Comparison of ENCODE assay signal across 25 cellular contexts in the genomic region with DNA sequence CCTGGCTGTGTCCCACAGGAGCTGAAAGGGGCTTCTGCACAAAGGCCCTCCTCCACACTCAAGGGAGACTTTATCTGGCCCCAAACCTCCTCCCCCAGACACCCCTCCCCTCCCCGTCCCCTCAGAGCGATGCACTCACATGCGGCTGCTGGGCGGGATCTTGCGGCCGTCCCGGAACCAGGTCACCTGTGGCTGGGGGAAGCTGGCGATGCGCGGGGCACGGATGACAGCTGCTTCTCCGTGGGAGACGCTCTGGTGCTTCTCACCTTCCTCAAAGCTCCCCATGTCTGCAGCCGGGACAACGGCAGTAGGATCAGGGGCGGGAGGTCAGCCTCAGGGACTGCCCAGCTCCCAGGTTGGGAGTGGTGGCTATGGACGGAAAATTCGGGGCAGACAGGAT.
"Had no signal": no experiment of that assay in that cellular context is flagged by ENCODE, and none has a peak within 500 bp of the region (broad histone marks: within the 10 kb centered on the region; RNA-seq: fewer than 3 reads in every experiment).

No MANE protein-coding gene starts in this region.

- H3K27ac ChIP-seq: brain microvascular endothelial cell, coronary artery, dorsolateral prefrontal cortex, esophagus muscularis mucosa, foreskin keratinocyte, gastrocnemius medialis had no signal

- H3K9me3 ChIP-seq: gastrocnemius medialis had no signal

- H3K4me3 ChIP-seq: coronary artery, dorsolateral prefrontal cortex, esophagus muscularis mucosa, gastrocnemius medialis had no signal

- H3K4me1 ChIP-seq: esophagus muscularis mucosa, foreskin keratinocyte, gastrocnemius medialis had no signal

- DNase-seq: activated CD4-positive, alpha-beta memory T cell treated with anti-CD3 and anti-CD28 coated beads, Interleukin-2, amount 10 ng/mL, durations not matched to agents 7 days and 5 days; activated CD4-positive, alpha-beta T cell treated with anti-CD3 and anti-CD28 coated beads for 1 hour; activated CD4-positive, alpha-beta T cell treated with anti-CD3 and anti-CD28 coated beads for 4 hours; activated CD4-positive, alpha-beta T cell treated with anti-CD3 and anti-CD28 coated beads, Interleukin-2, amount 10 ng/mL, durations not matched to agents 7 days and 5 days; activated CD4-positive, alpha-beta T cell treated with anti-CD3 and anti-CD28 coated beads, Interleukin-2, amount 50 U/mL, for 4 hours; activated CD8-positive, alpha-beta memory T cell treated with anti-CD3 and anti-CD28 coated beads, Interleukin-2, amount 50 U/mL, for 48 hours; activated gamma-delta T cell; activated naive CD4-positive, alpha-beta T cell; activated naive CD4-positive, alpha-beta T cell treated with anti-CD3 and anti-CD28 coated beads, Interleukin-2, amount 10 ng/mL, durations not matched to agents 7 days and 5 days; activated naive CD8-positive, alpha-beta T cell treated with anti-CD3 and anti-CD28 coated beads, Interleukin-2, amount 10 ng/mL, durations not matched to agents 7 days and 5 days; activated T-cell treated with anti-CD3 and anti-CD28 coated beads for 4 hours; activated T-cell treated with anti-CD3 and anti-CD28 coated beads, Interleukin-2, amount 50 U/mL, for 24 hours; activated T-cell treated with anti-CD3 and anti-CD28 coated beads, Interleukin-2, amount 50 U/mL, for 72 hours; amniotic stem cell; brain microvascular endothelial cell; effector memory CD4-positive, alpha-beta T cell; erythroblast; foreskin keratinocyte; gastrocnemius medialis; T-helper 2 cell had no signal

- H3K27me3 ChIP-seq: brain microvascular endothelial cell, gastrocnemius medialis had no signal

- ATAC-seq: activated naive CD4-positive, alpha-beta T cell treated with anti-CD3 and anti-CD28 coated beads, Interleukin-2, amount 50 U/mL, for 72 hours; activated T-cell treated with anti-CD3 and anti-CD28 coated beads, Interleukin-2, amount 50 U/mL, for 72 hours; gastrocnemius medialis; WTC11 had no signal

- H3K36me3 ChIP-seq: brain microvascular endothelial cell, esophagus muscularis mucosa, gastrocnemius medialis had no signal
